Comparison of ENCODE assay signal across 21 cellular contexts in genomic region chr7:123343611-123344010, GRCh38.
"Had no signal": no experiment of that assay in that cellular context is flagged by ENCODE, and none has a peak within 500 bp of the region (broad histone marks: within the 10 kb centered on the region; RNA-seq: fewer than 3 reads in every experiment).

No MANE protein-coding gene starts in this region.

- H3K27ac ChIP-seq: coronary artery, esophagus muscularis mucosa, heart right ventricle, neutrophil, pancreas, right atrium auricular region, stomach, thyroid gland had no signal

- H3K27me3 ChIP-seq: esophagus muscularis mucosa, heart right ventricle, neutrophil, pancreas, right atrium auricular region, stomach, thyroid gland had no signal

- H3K4me3 ChIP-seq: coronary artery, esophagus muscularis mucosa, heart right ventricle, pancreas, right atrium auricular region, stomach, thyroid gland had no signal

- DNase-seq: dermis blood vessel endothelial cell; effector memory CD4-positive, alpha-beta T cell; foreskin melanocyte; glutamatergic neuron; heart right ventricle; hippocampal formation; islet precursor cell; kidney glomerular epithelial cell; natural killer cell; pancreas; stimulated activated CD4-positive, alpha-beta T cell treated with anti-CD3 and anti-CD28 coated beads, Interleukin-2, amount 100 ng/mL, for 24 hours; stimulated activated CD4-positive, alpha-beta T cell treated with anti-CD3 and anti-CD28 coated beads, Interleukin-4, amount 100 ng/mL, for 24 hours; stimulated activated naive CD4-positive, alpha-beta T cell treated with Interleukin-2 at 50 U/mL for 16 hours; stomach; thyroid gland had no signal

- H3K4me1 ChIP-seq: heart right ventricle, right atrium auricular region, stomach, thyroid gland had no signal

- H3K9me3 ChIP-seq: neutrophil, pancreas, right atrium auricular region, stomach, thyroid gland had no signal

- H3K36me3 ChIP-seq: esophagus muscularis mucosa, heart right ventricle, neutrophil, pancreas, right atrium auricular region, stomach, thyroid gland had no signal

- ATAC-seq: heart right ventricle; natural killer cell; pancreas; sciatic nerve; stimulated activated effector memory CD8-positive, alpha-beta T cell treated with anti-CD3 and anti-CD28 coated beads, Interleukin-12 subunit alpha, Interleukin-12 subunit beta, amount 100 ng/mL, for 72 hours had no signal
